In the genomic region with DNA sequence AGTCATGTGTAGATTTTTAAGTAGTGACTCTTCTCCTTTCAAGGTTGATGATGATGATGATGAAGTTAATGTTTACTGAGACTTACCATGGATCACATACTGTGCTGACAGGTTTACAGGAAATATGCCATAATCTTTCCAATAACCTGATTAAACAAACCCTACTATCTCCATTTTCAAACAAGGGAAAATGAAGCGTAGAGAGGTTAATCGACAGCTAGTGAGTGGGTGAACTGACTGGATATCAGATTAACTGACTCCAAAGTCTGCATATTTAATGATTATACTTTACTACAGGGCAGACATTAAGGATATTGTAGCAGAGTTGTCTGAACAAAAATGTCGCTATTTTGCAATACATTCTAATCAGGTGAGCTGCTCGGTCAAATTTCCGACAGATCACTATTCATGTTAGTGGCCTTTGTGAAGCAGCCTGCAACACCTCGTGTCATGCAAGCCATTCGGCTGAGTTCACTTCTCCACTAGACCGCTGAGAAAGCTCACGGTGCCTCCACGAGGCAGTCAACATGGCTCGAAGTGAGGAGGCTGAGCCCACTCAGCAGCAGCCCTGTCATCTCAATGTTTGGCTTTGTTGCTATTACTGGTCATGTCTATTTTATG, we compare ENCODE assay signal across 16 cellular contexts.
A peak's percentile ranks its signal among the peaks of the same experiment; 100 is the strongest.
DNase-seq lines count a peak whose midpoint lies in the region; ATAC-seq, FAIRE-seq and TF ChIP-seq lines count a peak whose summit lies in the region.
"Had no signal": no experiment of that assay in that cellular context is flagged by ENCODE, and none has a peak within 500 bp of the region (broad histone marks: within the 10 kb centered on the region; RNA-seq: fewer than 3 reads in every experiment).

No MANE protein-coding gene starts in this region.

- no peak overlapping the region for H3K4me3 ChIP-seq in CD8-positive, alpha-beta T cell (ENCODE audit: low read depth, low read length)
- no peak overlapping the region for H3K4me3 ChIP-seq in PC-3 (ENCODE audit: low read length)
- H3K4me3 ChIP-seq in duodenal mucosa (ENCODE audit: low read depth in 1 of 2, low read length in 2 of 2): peak overlapping the region; percentile 1 to 20
- no peak overlapping the region for H3K4me3 ChIP-seq in pancreas
- H3K4me3 ChIP-seq: cardiac muscle cell, prostate gland, stomach had no signal

- intact Hi-C loops in CD8-positive, alpha-beta T cell (cut with DNase I, micrococcal nuclease): loop anchor here (2.0 to 10.0 kb wide), 2 partner anchors 35 to 269 kb away; partner anchors contain the start of gene NFKBIZ (in 1 of the 2)
- intact Hi-C loops in PC-3 (cut with micrococcal nuclease) (no loop called here), pancreas (cut with DNase I) (no loop called here)

- H3F3A ChIP-seq in PC-3 (ENCODE audit: low read length, unreplicated experiment): no peaks in the 10 kb centered on the region

- peak overlapping the region; percentile 28 for H3K27ac ChIP-seq in CD8-positive, alpha-beta T cell (ENCODE audit: low read depth, low read length)
- H3K27ac ChIP-seq in PC-3 (ENCODE audit: low read length) (peak overlapping the region; percentile 86), duodenal mucosa (ENCODE audit: low read depth, low read length) (no peak overlapping the region), pancreas (peak overlapping the region in 2 of 4 donors; percentile 61 to 70)
- H3K27ac ChIP-seq: cardiac muscle cell, prostate gland, stomach had no signal

- H3K79me2 ChIP-seq in PC-3 (ENCODE audit: low read length): no peaks in the 10 kb centered on the region

- no peak overlapping the region for H2AFZ ChIP-seq in PC-3 (ENCODE audit: low read length)

- CTCF ChIA-PET in CD8-positive, alpha-beta T cell (lab: Charles Lee): interaction anchor here (1.6 kb wide), 1 partner anchor 116 kb away, joined by 3 read pairs; no protein-coding TSS in a partner anchor
- CTCF ChIA-PET in PC-3 (lab: Charles Lee): no interaction called here

- H3K4me3 Mint-ChIP-seq in CD8-positive, alpha-beta T cell: no peak overlapping the region
- H3K4me3 Mint-ChIP-seq: CD14-positive monocyte had no signal

- H4K20me1 ChIP-seq in PC-3 (ENCODE audit: low read length): no peaks in the 10 kb centered on the region

- H3K27ac Mint-ChIP-seq in CD8-positive, alpha-beta T cell: peak overlapping the region; percentile 94

- no peaks in the 10 kb centered on the region for H3K9me2 ChIP-seq in PC-3 (replicated peaks; ENCODE audit: low read length)

- TF ChIP-seq CTCF in CD8-positive, alpha-beta T cell (IDR thresholded peaks at IDR 0.05): no peak
- TF ChIP-seq CTCF in PC-3 (conservative IDR thresholded peaks at IDR 0.05; ENCODE audit: low read depth, low read length) (no peak), pancreas (IDR thresholded peaks at IDR 0.05) (no peak)

- no peak for ATAC-seq in CD8-positive, alpha-beta T cell
- ATAC-seq in PC-3 (peak; percentile 45; the same call in 1 of the 2 replicates), pancreas (peak; percentile 28 to 85 (median 77)), GM18520 (IDR thresholded peaks at IDR 0.05; ENCODE audit: unreplicated experiment) (no peak)

- H3K9me3 Mint-ChIP-seq in CD8-positive, alpha-beta T cell: no peaks in the 10 kb centered on the region

- peak overlapping the region; percentile 43 for H3K4me2 ChIP-seq in PC-3 (ENCODE audit: low read length)

- H3K9me3 ChIP-seq in CD8-positive, alpha-beta T cell (ENCODE audit: low read length): no peaks in the 10 kb centered on the region
- H3K9me3 ChIP-seq in PC-3 (ENCODE audit: low read length) (no peaks in the 10 kb centered on the region), duodenal mucosa (ENCODE audit: control insufficient read depth in 1 of 2, low read length in 2 of 2) (no peaks in the 10 kb centered on the region), pancreas (peaks cover 0 to 3% (median 0%) of the 10 kb centered on the region in 4 donors)
- H3K9me3 ChIP-seq: prostate gland, stomach had no signal

- BruUV-seq in PC-3 (replicated peaks; lab: Mats Ljungman, UMichigan): no TSS peak

- DNase-seq in CD8-positive, alpha-beta T cell: no peak
- DNase-seq in PC-3 (peak; percentile 55), pancreas (peak in 1 of 6 donors; percentile 34), germinal center (ENCODE audit: low spot score) (no peak), NCI-H187 (lab: John Stamatoyannopoulos, UW) (no peak), SHP77 (lab: John Stamatoyannopoulos, UW) (no peak)
- DNase-seq: mesendoderm; NCI-H345; RPMI8226; stimulated activated CD4-positive, alpha-beta T cell treated with anti-CD3 and anti-CD28 coated beads, Interleukin-4, amount 100 ng/mL, for 1 hour; stomach had no signal

- no peak for FAIRE-seq in pancreas (lab: Jason Lieb, UNC)

- 36 to 38% methylated on average over 11 of the region's 11 CpGs for WGBS in pancreas, 2 donors

- H3K9ac ChIP-seq in PC-3 (ENCODE audit: low read length) (peak overlapping the region; percentile 53), duodenal mucosa (ENCODE audit: low read depth in 1 of 2, low read length in 2 of 2) (no peak overlapping the region)

- no peaks in the 10 kb centered on the region for H3K27me3 ChIP-seq in CD8-positive, alpha-beta T cell (ENCODE audit: insufficient read depth, low read length)
- H3K27me3 ChIP-seq in PC-3 (ENCODE audit: low read length) (no peaks in the 10 kb centered on the region), duodenal mucosa (ENCODE audit: control insufficient read depth in 1 of 2, insufficient read depth in 2 of 2, low read length in 2 of 2) (no peaks in the 10 kb centered on the region), pancreas (no peaks in the 10 kb centered on the region)
- H3K27me3 ChIP-seq: cardiac muscle cell, stomach had no signal

- peaks cover 25% of the 10 kb centered on the region for H3K4me1 ChIP-seq in CD8-positive, alpha-beta T cell (ENCODE audit: insufficient read depth, low read length)
- H3K4me1 ChIP-seq in PC-3 (ENCODE audit: insufficient read depth, low read length): peaks cover 22% of the 10 kb centered on the region
- peaks cover 3 to 12% of the 10 kb centered on the region in 2 donors for H3K4me1 ChIP-seq in duodenal mucosa (ENCODE audit: control insufficient read depth in 1 of 2, insufficient read depth in 2 of 2, low read length in 2 of 2)
- peaks cover 4 to 14% (median 6%) of the 10 kb centered on the region in 3 donors for H3K4me1 ChIP-seq in pancreas
- H3K4me1 ChIP-seq: prostate gland had no signal

- no peaks in the 10 kb centered on the region for H3K36me3 ChIP-seq in CD8-positive, alpha-beta T cell (ENCODE audit: insufficient read depth, low read length)
- H3K36me3 ChIP-seq in PC-3 (ENCODE audit: low read depth, low read length) (no peaks in the 10 kb centered on the region), duodenal mucosa (ENCODE audit: control insufficient read depth in 1 of 2, insufficient read depth in 2 of 2, low read length in 2 of 2) (no peaks in the 10 kb centered on the region), pancreas (no peaks in the 10 kb centered on the region)
- H3K36me3 ChIP-seq: cardiac muscle cell, prostate gland, stomach had no signal

- no peaks in the 10 kb centered on the region for H3K27me3 Mint-ChIP-seq in CD8-positive, alpha-beta T cell (ENCODE audit: low read depth)

- H3K4me1 Mint-ChIP-seq in CD8-positive, alpha-beta T cell (ENCODE audit: low read depth): peaks cover 31% of the 10 kb centered on the region

- POLR2A ChIA-PET in CD8-positive, alpha-beta T cell (lab: Charles Lee): interaction anchor here (1.2 to 1.5 kb wide), 3 partner anchors 34 to 264 kb away, joined by 4 to 9 read pairs (median 4); partner anchors contain the start of gene NFKBIZ
- POLR2A ChIA-PET in PC-3 (lab: Charles Lee; ENCODE audit: unreplicated experiment): no interaction called here

- H3K36me3 Mint-ChIP-seq in CD8-positive, alpha-beta T cell: no peaks in the 10 kb centered on the region
- H3K36me3 Mint-ChIP-seq: CD14-positive monocyte had no signal

Comparison
In these comparisons a context has a peak if more than half of its experiments do, and no peak if none do; other contexts are left out.
1. ATAC-seq: peak in PC-3 (single experiment) and pancreas (4 of 4); none in CD8-positive, alpha-beta T cell (single experiment) and GM18520 (single experiment).
2. H3K4me3 ChIP-seq: peak in duodenal mucosa (2 of 2); none in CD8-positive, alpha-beta T cell (single experiment), PC-3 (single experiment) and pancreas (0 of 4).
3. intact Hi-C loops: an anchor here in CD8-positive, alpha-beta T cell (2.0 to 10.0 kb wide); none called in PC-3 and pancreas.